In the genomic region with DNA sequence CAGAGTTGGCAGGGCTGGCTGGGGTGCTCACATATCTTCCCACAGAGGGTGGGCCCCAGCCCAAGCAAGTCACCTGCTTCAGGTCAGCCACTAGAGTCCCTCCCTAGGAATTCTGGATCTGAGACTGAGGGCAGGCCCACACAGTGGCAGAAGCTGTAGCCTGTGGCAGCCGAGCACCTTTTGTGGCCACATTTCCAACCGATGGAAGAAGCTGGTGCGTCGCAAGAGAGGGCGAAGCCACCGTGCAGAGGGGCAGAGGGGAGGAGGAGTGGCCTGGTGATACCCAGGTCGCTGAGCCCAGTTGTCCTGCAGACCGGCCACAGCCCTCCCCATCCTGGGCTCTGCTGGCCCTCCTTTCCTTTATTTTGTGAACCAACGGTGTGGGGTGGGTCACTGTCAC, we compare ENCODE assay signal across 27 cellular contexts. TPM values are rescaled to one million over a fixed set of nuclear protein-coding genes. Genes with fewer than 3 reads are reported as not detected.
DNase-seq lines count a peak whose midpoint lies in the region; ATAC-seq, FAIRE-seq and TF ChIP-seq lines count a peak whose summit lies in the region.
"Had no signal": no experiment of that assay in that cellular context is flagged by ENCODE, and none has a peak within 500 bp of the region (broad histone marks: within the 10 kb centered on the region; RNA-seq: fewer than 3 reads in every experiment).

No MANE protein-coding gene starts in this region.

- 82 to 90% (median 86%) methylated on average over 8 to 9 of the region's 9 CpGs for WGBS in spleen, 5 donors

- H3K4me1 ChIP-seq in kidney (ENCODE audit: control insufficient read depth in 1 of 2, insufficient read depth in 1 of 2, low read depth in 1 of 2, low read length in 2 of 2): peaks cover 51 to 55% of the 10 kb centered on the region in 2 donors
- H3K4me1 ChIP-seq in spleen: peaks cover 24 to 98% (median 63%) of the 10 kb centered on the region in 6 donors
- H3K4me1 ChIP-seq in A673 (ENCODE audit: insufficient read depth, low read length, poor library complexity, severe bottlenecking): peaks cover 4% of the 10 kb centered on the region

- CTCF ChIA-PET in A673 (lab: Charles Lee): no interaction called here

- TF ChIP-seq POLR2A in spleen (IDR thresholded peaks at IDR 0.05): no peak

- no peak overlapping the region for H3K4me3 ChIP-seq in kidney (ENCODE audit: low read length in 2 of 2)
- H3K4me3 ChIP-seq in spleen: no peak overlapping the region
- H3K4me3 ChIP-seq in A673 (ENCODE audit: low read depth, low read length, poor library complexity, severe bottlenecking): no peak overlapping the region
- H3K4me3 ChIP-seq: colonic mucosa, tibial nerve had no signal

- H3K36me3 ChIP-seq in KOPT-K1 (ENCODE audit: insufficient read depth, low read length): peaks cover 90% of the 10 kb centered on the region
- peaks cover 7 to 47% of the 10 kb centered on the region in 2 donors for H3K36me3 ChIP-seq in kidney (ENCODE audit: control insufficient read depth in 1 of 2, insufficient read depth in 2 of 2, low read length in 2 of 2)
- H3K36me3 ChIP-seq in spleen: peaks cover 0 to 89% (median 74%) of the 10 kb centered on the region in 6 donors
- peaks cover 29% of the 10 kb centered on the region for H3K36me3 ChIP-seq in A673 (ENCODE audit: insufficient read depth, low read length, poor library complexity, severe bottlenecking)

- no peak overlapping the region for H3K4me3 Mint-ChIP-seq in activated T-cell treated with anti-CD3 and anti-CD28 coated beads, Interleukin-2, amount 50 U/mL, for 24 hours
- no peak overlapping the region for H3K4me3 Mint-ChIP-seq in activated T-cell treated with anti-CD3 and anti-CD28 coated beads, Interleukin-2, amount 50 U/mL, for 4 hours
- H3K4me3 Mint-ChIP-seq: stimulated activated naive CD8-positive, alpha-beta T cell treated with anti-CD3 and anti-CD28 coated beads, Interleukin-15, Interleukin-2, amounts not matched to agents 100 ng/mL and 50 ng/mL, for 24 hours had no signal

- peak overlapping the region; percentile 100 for H3K27ac ChIP-seq in KOPT-K1 (ENCODE audit: low read depth, low read length, poor library complexity, severe bottlenecking)
- no peak overlapping the region for H3K27ac ChIP-seq in kidney (ENCODE audit: low read depth in 2 of 2, low read length in 2 of 2)
- H3K27ac ChIP-seq in spleen: peak overlapping the region in 2 of 8 donors; percentile 96 to 98
- no peak overlapping the region for H3K27ac ChIP-seq in A673 (ENCODE audit: low read depth, low read length, poor library complexity, severe bottlenecking)
- H3K27ac ChIP-seq: brain microvascular endothelial cell, colonic mucosa, tibial nerve had no signal

- DNase-seq in activated T-cell treated with anti-CD3 and anti-CD28 coated beads, Interleukin-2, amount 50 U/mL, for 24 hours: no peak
- DNase-seq in activated T-cell treated with anti-CD3 and anti-CD28 coated beads, Interleukin-2, amount 50 U/mL, for 4 hours: no peak
- peak; percentile 61 for DNase-seq in kidney
- peak; percentile 67 for DNase-seq in spleen
- DNase-seq in occipital lobe (lab: John Stamatoyannopoulos, UW): no peak
- DNase-seq in A673 (ENCODE audit: low spot score): no peak
- DNase-seq in NCI-H2227 treated with DMSO at 0.1 percent for 48 hours (lab: John Stamatoyannopoulos, UW): no peak
- DNase-seq: activated CD4-positive, CD25-positive, alpha-beta regulatory T cell treated with anti-CD3 and anti-CD28 coated beads, Interleukin-2, amount 50 U/mL, for 72 hours; activated CD8-positive, alpha-beta memory T cell treated with anti-CD3 and anti-CD28 coated beads for 24 hours; BE2C; brain microvascular endothelial cell; colonic mucosa; effector memory CD8-positive, alpha-beta T cell; foreskin melanocyte; KG1; mammary epithelial cell; NCI-H1694; NCI-H748 treated with DMSO at 0.1 percent for 48 hours; small intestine had no signal

- H3K36me3 Mint-ChIP-seq in activated T-cell treated with anti-CD3 and anti-CD28 coated beads, Interleukin-2, amount 50 U/mL, for 24 hours (ENCODE audit: low read depth): peaks cover 100% of the 10 kb centered on the region
- H3K36me3 Mint-ChIP-seq in activated T-cell treated with anti-CD3 and anti-CD28 coated beads, Interleukin-2, amount 50 U/mL, for 4 hours (ENCODE audit: insufficient read depth): peaks cover 17% of the 10 kb centered on the region

- TF ChIP-seq CTCF in kidney (IDR thresholded peaks at IDR 0.05; ENCODE audit: borderline replicate concordance, extremely low read depth, insufficient read depth) (no peak), spleen (IDR thresholded peaks at IDR 0.05 in 8 of 11, conservative IDR thresholded peaks at IDR 0.05 in 3 of 11) (no peak), A673 (conservative IDR thresholded peaks at IDR 0.05; ENCODE audit: low read depth, low read length) (no peak)

- POLR2A ChIA-PET in A673 (lab: Charles Lee; ENCODE audit: low non-redundant PET): no interaction called here

- ATAC-seq in activated T-cell treated with anti-CD3 and anti-CD28 coated beads, Interleukin-2, amount 50 U/mL, for 4 hours: no peak
- ATAC-seq: effector memory CD8-positive, alpha-beta T cell; esophagus mucosa had no signal

- no peaks in the 10 kb centered on the region for H3K27me3 Mint-ChIP-seq in activated T-cell treated with anti-CD3 and anti-CD28 coated beads, Interleukin-2, amount 50 U/mL, for 24 hours
- H3K27me3 Mint-ChIP-seq in activated T-cell treated with anti-CD3 and anti-CD28 coated beads, Interleukin-2, amount 50 U/mL, for 4 hours (ENCODE audit: low read depth): no peaks in the 10 kb centered on the region
- H3K27me3 Mint-ChIP-seq: effector memory CD8-positive, alpha-beta T cell; progenitor cell of endocrine pancreas; stimulated activated naive CD8-positive, alpha-beta T cell treated with anti-CD3 and anti-CD28 coated beads, Interleukin-15, Interleukin-2, amounts not matched to agents 100 ng/mL and 50 ng/mL, for 24 hours had no signal

- peak overlapping the region; percentile 92 for H3K27ac Mint-ChIP-seq in activated T-cell treated with anti-CD3 and anti-CD28 coated beads, Interleukin-2, amount 50 U/mL, for 24 hours
- H3K27ac Mint-ChIP-seq: progenitor cell of endocrine pancreas had no signal

- H3K27me3 ChIP-seq in spleen (replicated peaks in 1 of 7) (no peaks in the 10 kb centered on the region), A673 (replicated peaks; ENCODE audit: insufficient read depth, low read depth, low read length, poor library complexity) (no peaks in the 10 kb centered on the region)
- H3K27me3 ChIP-seq: BE2C, brain microvascular endothelial cell, colonic mucosa, tibial nerve had no signal

- H3K9me3 Mint-ChIP-seq in activated T-cell treated with anti-CD3 and anti-CD28 coated beads, Interleukin-2, amount 50 U/mL, for 24 hours: no peaks in the 10 kb centered on the region
- H3K9me3 Mint-ChIP-seq in activated T-cell treated with anti-CD3 and anti-CD28 coated beads, Interleukin-2, amount 50 U/mL, for 4 hours: no peaks in the 10 kb centered on the region
- H3K9me3 Mint-ChIP-seq: effector memory CD8-positive, alpha-beta T cell; stimulated activated naive CD8-positive, alpha-beta T cell treated with anti-CD3 and anti-CD28 coated beads, Interleukin-15, Interleukin-2, amounts not matched to agents 100 ng/mL and 50 ng/mL, for 24 hours had no signal

- intact Hi-C loops in kidney (cut with DNase I) (no loop called here), spleen (cut with DNase I; ENCODE audit: low total_unique reads) (no loop called here), A673 (cut with micrococcal nuclease; ENCODE audit: unreplicated experiment) (no loop called here)

- H3K9me3 ChIP-seq in KOPT-K1 (ENCODE audit: insufficient read depth, low read length, poor library complexity, severe bottlenecking) (no peaks in the 10 kb centered on the region), kidney (ENCODE audit: control insufficient read depth in 1 of 2, low read length in 2 of 2) (no peaks in the 10 kb centered on the region), spleen (no peaks in the 10 kb centered on the region), A673 (ENCODE audit: low read depth, low read length, poor library complexity, severe bottlenecking) (no peaks in the 10 kb centered on the region)
- H3K9me3 ChIP-seq: BE2C, colonic mucosa, tibial nerve had no signal

- BruUV-seq in A673 (replicated peaks; lab: Mats Ljungman, UMichigan): no TSS peak

- no peak overlapping the region for H3K9ac ChIP-seq in kidney (ENCODE audit: low read length in 2 of 2)

- peaks cover 59% of the 10 kb centered on the region for H3K4me1 Mint-ChIP-seq in activated T-cell treated with anti-CD3 and anti-CD28 coated beads, Interleukin-2, amount 50 U/mL, for 24 hours (ENCODE audit: low read depth)
- H3K4me1 Mint-ChIP-seq in activated T-cell treated with anti-CD3 and anti-CD28 coated beads, Interleukin-2, amount 50 U/mL, for 4 hours (ENCODE audit: low read depth): peaks cover 27% of the 10 kb centered on the region

- FAIRE-seq in kidney (lab: Jason Lieb, UNC): no peak
- FAIRE-seq: A204.1, keratinocyte, small intestine had no signal

RNA-seq across cellular contexts. Expression of a gene that starts 5.3 kb away (rescaled TPM):
- total RNA-seq in activated T-cell treated with anti-CD3 and anti-CD28 coated beads, Interleukin-2, amount 50 U/mL, for 4 hours: 10 to 100 TPM; 33.0 to 45.1 (median 37.7) TPM
- total RNA-seq in kidney: 41.4 TPM
- polyA plus RNA-seq in kidney (ENCODE audit: insufficient read depth, low read depth, low replicate concordance): 16.3 TPM
- 100 to 1,000 TPM in 1 of 7 donors, 10 to 100 TPM in 6; 42.8 to 104 (median 63.4) TPM for total RNA-seq in spleen
- polyA plus RNA-seq in spleen: 10 to 100 TPM; 22.0 to 44.9 (median 30.3) TPM
- 6.7 TPM for total RNA-seq in occipital lobe
- total RNA-seq in A673 (2021): 9.6 and 12.8 TPM in 2 replicates

RNA-seq across cellular contexts. Expression of a gene that starts 11.7 kb away (rescaled TPM):
- total RNA-seq in activated T-cell treated with anti-CD3 and anti-CD28 coated beads, Interleukin-2, amount 50 U/mL, for 4 hours: under 1 TPM in 1 of 3 donors, not detected in 2; 0.24 TPM
- total RNA-seq in kidney (2.1 TPM), spleen (1 to 10 TPM in 4 of 7 donors, under 1 TPM in 2, not detected in 1; 0.75 to 2.8 (median 1.2) TPM), occipital lobe (5.9 TPM), A673 (2021) (not detected in 2 replicates)
- polyA plus RNA-seq in kidney (ENCODE audit: insufficient read depth, low read depth, low replicate concordance) (37.7 TPM), spleen (1 to 10 TPM; 1.6 to 4.0 (median 2.6) TPM)
- total RNA-seq: mammary epithelial cell had no signal
- polyA plus RNA-seq: keratinocyte, mammary epithelial cell had no signal

RNA-seq across cellular contexts. Expression of a gene that starts 27.1 kb away (rescaled TPM):
- 10 to 100 TPM; 26.7 to 36.3 (median 35.7) TPM for total RNA-seq in activated T-cell treated with anti-CD3 and anti-CD28 coated beads, Interleukin-2, amount 50 U/mL, for 4 hours
- total RNA-seq in kidney (164 TPM), spleen (100 to 1,000 TPM in 2 of 7 donors, 10 to 100 TPM in 5; 67.5 to 106 (median 88.3) TPM), occipital lobe (3.4 TPM), A673 (2021) (30.1 and 31.8 TPM in 2 replicates)
- polyA plus RNA-seq in kidney (ENCODE audit: insufficient read depth, low read depth, low replicate concordance) (89.4 TPM), spleen (10 to 100 TPM; 41.3 to 71.7 (median 49.7) TPM)
- total RNA-seq: HT-29 had no signal

RNA-seq across cellular contexts. Expression of a gene that starts 32.6 kb away (rescaled TPM):
- total RNA-seq in activated T-cell treated with anti-CD3 and anti-CD28 coated beads, Interleukin-2, amount 50 U/mL, for 4 hours: 100 to 1,000 TPM; 147 to 167 (median 165) TPM
- total RNA-seq in kidney: 103 TPM
- 85.9 TPM for polyA plus RNA-seq in kidney (ENCODE audit: insufficient read depth, low read depth, low replicate concordance)
- total RNA-seq in spleen: 100 to 1,000 TPM; 169 to 257 (median 210) TPM
- 100 to 1,000 TPM; 118 to 205 (median 134) TPM for polyA plus RNA-seq in spleen
- 52.3 TPM for total RNA-seq in occipital lobe
- total RNA-seq in A673 (2021): 64.5 and 74.4 TPM in 2 replicates

RNA-seq across cellular contexts. Expression of a gene that starts 46.3 kb away (rescaled TPM):
- 100 to 1,000 TPM; 336 to 373 (median 346) TPM for total RNA-seq in activated T-cell treated with anti-CD3 and anti-CD28 coated beads, Interleukin-2, amount 50 U/mL, for 4 hours
- 60.0 TPM for total RNA-seq in kidney
- polyA plus RNA-seq in kidney (ENCODE audit: insufficient read depth, low read depth, low replicate concordance): 119 TPM
- 10 to 100 TPM; 31.9 to 73.0 (median 40.9) TPM for total RNA-seq in spleen
- 10 to 100 TPM; 53.7 to 79.1 (median 69.4) TPM for polyA plus RNA-seq in spleen
- 49.9 TPM for total RNA-seq in occipital lobe
- total RNA-seq in A673 (2021): 252 TPM in 2 replicates

Comparison
In these comparisons a context has a peak if more than half of its experiments do, and no peak if none do; other contexts are left out.
1. DNase-seq: peak in kidney (single experiment) and spleen (single experiment); none in activated T-cell treated with anti-CD3 and anti-CD28 coated beads, Interleukin-2, amount 50 U/mL, for 24 hours (single experiment), activated T-cell treated with anti-CD3 and anti-CD28 coated beads, Interleukin-2, amount 50 U/mL, for 4 hours (single experiment), occipital lobe (single experiment), A673 (single experiment) and NCI-H2227 treated with DMSO at 0.1 percent for 48 hours (single experiment).